18 cellular contexts compared by ENCODE assay signal in genomic region chr12:31929140-31929526, GRCh38. TPM values are rescaled to one million over a fixed set of nuclear protein-coding genes. Genes with fewer than 3 reads are reported as not detected.
DNase-seq lines count a peak whose midpoint lies in the region; ATAC-seq and TF ChIP-seq lines count a peak whose summit lies in the region.
"Had no signal": no experiment of that assay in that cellular context is flagged by ENCODE, and none has a peak within 500 bp of the region (broad histone marks: within the 10 kb centered on the region; RNA-seq: fewer than 3 reads in every experiment).

No MANE protein-coding gene starts in this region.

- CTCF ChIA-PET in activated CD8-positive, alpha-beta T cell treated with anti-CD3 and anti-CD28 coated beads, Interleukin-2, amount 10 ng/mL, durations not matched to agents 7 days and 5 days (lab: Charles Lee) = interaction anchor here (1.0 to 1.6 kb wide), 3 partner anchors 8 to 276 kb away, joined by 3 to 5 read pairs (median 5); no protein-coding TSS in a partner anchor

- no peaks in the 10 kb centered on the region for H3K9me2 ChIP-seq in DOHH2 (replicated peaks; ENCODE audit: control insufficient read depth, low read length)

- H3K9me3 Mint-ChIP-seq in activated CD8-positive, alpha-beta T cell treated with anti-CD3 and anti-CD28 coated beads, Interleukin-2, amount 10 ng/mL, durations not matched to agents 7 days and 5 days (ENCODE audit: insufficient read depth) = peaks cover 22% of the 10 kb centered on the region

- ATAC-seq in HG02798 (IDR thresholded peaks at IDR 0.05; ENCODE audit: poor library complexity, unreplicated experiment) = peak; percentile 19
- peak; percentile 18 for ATAC-seq in activated CD8-positive, alpha-beta T cell treated with anti-CD3 and anti-CD28 coated beads, Interleukin-2, amount 10 ng/mL, durations not matched to agents 7 days and 5 days
- ATAC-seq: K562 had no signal

- no peaks in the 10 kb centered on the region for H3K9me3 ChIP-seq in DOHH2 (ENCODE audit: control insufficient read depth, insufficient read depth, low read length)
- peaks cover 0 to 28% (median 3%) of the 10 kb centered on the region in 8 donors for H3K9me3 ChIP-seq in spleen
- H3K9me3 ChIP-seq: ascending aorta had no signal

- no peaks in the 10 kb centered on the region for H4K20me1 ChIP-seq in DOHH2 (ENCODE audit: control insufficient read depth, insufficient read depth, low read depth, low read length)

- H3K27ac ChIP-seq in DOHH2 (ENCODE audit: low read depth, low read length) = peak overlapping the region; percentile 35; the same call in 1 of the 2 replicates
- H3K27ac ChIP-seq in spleen = peak overlapping the region in 5 of 8 donors; percentile 11 to 83 (median 74)
- H3K27ac ChIP-seq: ascending aorta had no signal

- peaks cover 38% of the 10 kb centered on the region for H3K4me1 ChIP-seq in DOHH2 (ENCODE audit: control insufficient read depth, low read length)
- peaks cover 0 to 24% (median 8%) of the 10 kb centered on the region in 6 donors for H3K4me1 ChIP-seq in spleen
- H3K4me1 ChIP-seq: ascending aorta had no signal

- H3K36me3 Mint-ChIP-seq in activated CD8-positive, alpha-beta T cell treated with anti-CD3 and anti-CD28 coated beads, Interleukin-2, amount 10 ng/mL, durations not matched to agents 7 days and 5 days (ENCODE audit: low read depth) = peaks cover 62% of the 10 kb centered on the region
- H3K36me3 Mint-ChIP-seq: CD14-positive monocyte had no signal

- no peaks in the 10 kb centered on the region for H3K36me3 ChIP-seq in DOHH2 (ENCODE audit: control insufficient read depth, low read length)
- no peaks in the 10 kb centered on the region for H3K36me3 ChIP-seq in spleen
- H3K36me3 ChIP-seq: ascending aorta had no signal

- no peaks in the 10 kb centered on the region for H3K79me2 ChIP-seq in DOHH2 (ENCODE audit: control insufficient read depth, low read length)

- 0 out of 2 replicates have a peak, but pooled peaks cover 2% of the 10 kb centered on the region for H3F3A ChIP-seq in DOHH2 (ENCODE audit: control insufficient read depth, insufficient read depth)

- intact Hi-C loops in spleen (cut with DNase I; ENCODE audit: low total_unique reads) (no loop called here), cardiac septum (cut with DNase I) (no loop called here)

- TF ChIP-seq CTCF in DOHH2 (IDR thresholded peaks at IDR 0.05; ENCODE audit: low read depth, low read length, poor library complexity, severe bottlenecking) (no peak), spleen (IDR thresholded peaks at IDR 0.05 in 8 of 11, conservative IDR thresholded peaks at IDR 0.05 in 3 of 11) (no peak)

- H3K27me3 ChIP-seq in DOHH2 (ENCODE audit: control insufficient read depth, low read length) (no peaks in the 10 kb centered on the region), spleen (replicated peaks in 1 of 7) (no peaks in the 10 kb centered on the region)
- H3K27me3 ChIP-seq: ascending aorta had no signal

- WGBS in spleen, 5 donors = 85 to 92% (median 90%) methylated on average over 4 of the region's 4 CpGs

- DNase-seq in activated CD8-positive, alpha-beta T cell treated with anti-CD3 and anti-CD28 coated beads, Interleukin-2, amount 10 ng/mL, durations not matched to agents 7 days and 5 days = no peak
- DNase-seq in spleen (no peak), cardiac septum (ENCODE audit: low spot score) (no peak), NCI-H446 treated with DMSO at 0.1 percent for 48 hours (lab: John Stamatoyannopoulos, UW) (no peak), HK-2 (ENCODE audit: unreplicated experiment) (no peak), HCEC 1CT (no peak)
- DNase-seq: activated CD4-positive, CD25-positive, alpha-beta regulatory T cell; effector CD4-positive, alpha-beta T cell; foreskin fibroblast; immature natural killer cell; midbrain; NCI-H748 treated with DMSO at 0.1 percent for 48 hours; posterior cingulate gyrus had no signal

- TF ChIP-seq POLR2A in spleen (IDR thresholded peaks at IDR 0.05) = no peak

- H3K4me2 ChIP-seq in DOHH2 (ENCODE audit: low read length) = peak overlapping the region; percentile 64

- H3K4me3 ChIP-seq in DOHH2 (ENCODE audit: low read length) (peak overlapping the region; percentile 59), spleen (peak overlapping the region in 2 of 8 donors; percentile 15 to 51)
- H3K4me3 ChIP-seq: ascending aorta, K562 had no signal

- H3K27me3 Mint-ChIP-seq in activated CD8-positive, alpha-beta T cell treated with anti-CD3 and anti-CD28 coated beads, Interleukin-2, amount 10 ng/mL, durations not matched to agents 7 days and 5 days (ENCODE audit: low read depth) = no peaks in the 10 kb centered on the region

- H3K27ac Mint-ChIP-seq in activated CD8-positive, alpha-beta T cell treated with anti-CD3 and anti-CD28 coated beads, Interleukin-2, amount 10 ng/mL, durations not matched to agents 7 days and 5 days = peak overlapping the region; percentile 98
- H3K27ac Mint-ChIP-seq: CD14-positive monocyte had no signal

- POLR2A ChIA-PET in activated CD8-positive, alpha-beta T cell treated with anti-CD3 and anti-CD28 coated beads, Interleukin-2, amount 10 ng/mL, durations not matched to agents 7 days and 5 days (lab: Charles Lee) = interaction anchor here (0.6 to 1.6 kb wide), 2 partner anchors 31 to 60 kb away, joined by 4 to 10 read pairs; partner anchors contain the start of gene RESF1

- peaks cover 51% of the 10 kb centered on the region for H3K4me1 Mint-ChIP-seq in activated CD8-positive, alpha-beta T cell treated with anti-CD3 and anti-CD28 coated beads, Interleukin-2, amount 10 ng/mL, durations not matched to agents 7 days and 5 days (ENCODE audit: low read depth)
- H3K4me1 Mint-ChIP-seq: CD14-positive monocyte had no signal

- peak overlapping the region; percentile 81 for H3K4me3 Mint-ChIP-seq in activated CD8-positive, alpha-beta T cell treated with anti-CD3 and anti-CD28 coated beads, Interleukin-2, amount 10 ng/mL, durations not matched to agents 7 days and 5 days
- H3K4me3 Mint-ChIP-seq: CD14-positive monocyte had no signal

RNA-seq across cellular contexts. Expression of gene RESF1, which starts 30.1 kb away (rescaled TPM):
- total RNA-seq in activated CD8-positive, alpha-beta T cell treated with anti-CD3 and anti-CD28 coated beads, Interleukin-2, amount 10 ng/mL, durations not matched to agents 7 days and 5 days = 100 to 1,000 TPM; 112 to 126 TPM
- total RNA-seq in spleen = 100 to 1,000 TPM; 173 to 298 (median 190) TPM
- 100 to 1,000 TPM; 144 to 190 (median 171) TPM for polyA plus RNA-seq in spleen
- 17.3 TPM for total RNA-seq in cardiac septum
